In the genomic region with DNA sequence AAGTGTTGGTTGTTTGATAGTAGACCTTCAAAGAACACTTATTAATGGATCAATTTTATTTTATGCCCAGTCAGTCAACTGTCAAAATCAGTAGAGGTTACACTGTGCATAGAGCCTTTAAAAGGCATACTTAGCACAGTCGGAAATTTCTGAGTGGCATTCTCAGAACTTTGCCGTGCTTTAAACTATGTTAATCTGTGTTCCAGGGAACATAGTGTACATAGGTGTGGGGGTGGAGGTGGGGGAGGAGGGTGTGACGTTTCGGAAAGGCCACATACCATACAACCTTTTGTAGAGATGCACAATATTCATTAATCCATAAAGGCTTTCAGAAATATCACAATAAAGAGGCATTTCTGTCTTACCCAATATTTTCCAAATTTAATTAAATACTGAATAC, we compare ENCODE assay signal across 22 cellular contexts.
DNase-seq lines count a peak whose midpoint lies in the region; ATAC-seq, FAIRE-seq and TF ChIP-seq lines count a peak whose summit lies in the region.
"Had no signal": no experiment of that assay in that cellular context is flagged by ENCODE, and none has a peak within 500 bp of the region (broad histone marks: within the 10 kb centered on the region; RNA-seq: fewer than 3 reads in every experiment).

No MANE protein-coding gene starts in this region.

- POLR2A ChIA-PET in Caco-2 (lab: Charles Lee) = no interaction called here

- H4K20me1 ChIP-seq in hepatocyte (ENCODE audit: insufficient read depth, poor library complexity, severe bottlenecking) = no peaks in the 10 kb centered on the region

- H3K9me3 Mint-ChIP-seq in osteocyte (ENCODE audit: unreplicated experiment) = no peaks in the 10 kb centered on the region
- H3K9me3 Mint-ChIP-seq in Caco-2 (ENCODE audit: unreplicated experiment) = no peaks in the 10 kb centered on the region
- H3K9me3 Mint-ChIP-seq: CD14-positive monocyte, IgD-negative memory B cell had no signal

- H3K79me2 ChIP-seq in hepatocyte = no peaks in the 10 kb centered on the region

- H3K27ac Mint-ChIP-seq in osteocyte (ENCODE audit: unreplicated experiment) = peak overlapping the region; percentile 42
- H3K27ac Mint-ChIP-seq in Caco-2 (ENCODE audit: unreplicated experiment) = no peak overlapping the region
- H3K27ac Mint-ChIP-seq: B cell, CD14-positive monocyte, IgD-negative memory B cell had no signal

- intact Hi-C loops in left ventricle myocardium superior (cut with micrococcal nuclease) = no loop called here
- intact Hi-C loops in cardiac septum (cut with DNase I) = no loop called here
- intact Hi-C loops in upper lobe of right lung (cut with DNase I) = no loop called here
- intact Hi-C loops in Caco-2 (cut with micrococcal nuclease; ENCODE audit: unreplicated experiment) = no loop called here

- H3K36me3 ChIP-seq in hepatocyte (replicated peaks; ENCODE audit: insufficient read depth, low read depth) (no peaks in the 10 kb centered on the region), upper lobe of right lung (peaks cover 10% of the 10 kb centered on the region), Caco-2 (ENCODE audit: control insufficient read depth, insufficient read depth, low read length) (no peaks in the 10 kb centered on the region; the same call in 1 of the 2 replicates)
- H3K36me3 ChIP-seq: HAP-1 had no signal

- no peak for TF ChIP-seq POLR2A in H54 (IDR thresholded peaks at IDR 0.05; ENCODE audit: low read depth, low read length)

- no peak for DNase-seq in left ventricle myocardium superior
- DNase-seq in cardiac septum (ENCODE audit: low spot score) = no peak
- no peak for DNase-seq in hepatocyte (ENCODE audit: low spot score)
- DNase-seq in osteocyte (ENCODE audit: extremely low spot score, unreplicated experiment) = no peak
- DNase-seq in upper lobe of right lung = peak; percentile 61
- DNase-seq in SIG-M5 treated with dmso at 0.1 percent for 504 hours (lab: John Stamatoyannopoulos, UW; ENCODE audit: unreplicated experiment) = no peak
- no peak for DNase-seq in H54 (ENCODE audit: insufficient read length, low spot score)
- DNase-seq in Caco-2 = no peak
- DNase-seq: DMS79; MV-4-11; NCI-H1105 treated with DMSO at 0.1 percent for 48 hours; NCI-H2029 treated with DMSO at 0.1 percent for 48 hours; NCI-H345; NCI-H524; NCI-H774; NK-92 treated with Interleukin-12 subunit alpha and Interleukin-12 subunit beta, amount 100 ng/mL, for 24 hours had no signal

- H3K27me3 Mint-ChIP-seq in osteocyte (ENCODE audit: unreplicated experiment) (no peaks in the 10 kb centered on the region), Caco-2 (ENCODE audit: insufficient read depth, unreplicated experiment) (no peaks in the 10 kb centered on the region)
- H3K27me3 Mint-ChIP-seq: B cell, IgD-negative memory B cell had no signal

- H3K4me1 Mint-ChIP-seq in osteocyte (ENCODE audit: unreplicated experiment) (peaks cover 5% of the 10 kb centered on the region), Caco-2 (ENCODE audit: low read depth, unreplicated experiment) (peaks cover 15% of the 10 kb centered on the region)
- H3K4me1 Mint-ChIP-seq: B cell, CD14-positive monocyte, IgD-negative memory B cell had no signal

- H3K4me1 ChIP-seq in hepatocyte (ENCODE audit: insufficient read depth) (no peaks in the 10 kb centered on the region), upper lobe of right lung (no peaks in the 10 kb centered on the region), Caco-2 (no peaks in the 10 kb centered on the region)
- H3K4me1 ChIP-seq: HAP-1 had no signal

- no peaks in the 10 kb centered on the region for H3K9me2 ChIP-seq in hepatocyte (replicated peaks; ENCODE audit: insufficient read depth)

- TF ChIP-seq CTCF in hepatocyte (IDR thresholded peaks at IDR 0.05; ENCODE audit: poor library complexity) (no peak), osteocyte (IDR thresholded peaks at IDR 0.05) (no peak), upper lobe of right lung (IDR thresholded peaks at IDR 0.05) (no peak), Caco-2 (IDR thresholded peaks at IDR 0.05; ENCODE audit: insufficient read depth in 1 of 2, low read depth in 1 of 2, low read length in 1 of 2, severe bottlenecking in 1 of 2, unreplicated experiment in 1 of 2) (no peak)

- CTCF ChIA-PET in Caco-2 (lab: Charles Lee) = no interaction called here

- FAIRE-seq in H54 (lab: Jason Lieb, UNC) = no peak

- no peak overlapping the region for H3K4me3 Mint-ChIP-seq in osteocyte (ENCODE audit: unreplicated experiment)
- H3K4me3 Mint-ChIP-seq in Caco-2 (ENCODE audit: unreplicated experiment) = no peak overlapping the region
- H3K4me3 Mint-ChIP-seq: B cell, CD14-positive monocyte, IgD-negative memory B cell had no signal

- no peaks in the 10 kb centered on the region for H3K9me3 ChIP-seq in hepatocyte (ENCODE audit: low read depth)
- no peaks in the 10 kb centered on the region for H3K9me3 ChIP-seq in upper lobe of right lung
- no peaks in the 10 kb centered on the region for H3K9me3 ChIP-seq in Caco-2
- H3K9me3 ChIP-seq: A549, HAP-1 had no signal

- H3K4me2 ChIP-seq in hepatocyte = no peak overlapping the region
- H3K4me2 ChIP-seq: A549 had no signal

- peak; percentile 80 for ATAC-seq in left ventricle myocardium superior
- peak; percentile 92 for ATAC-seq in upper lobe of right lung
- ATAC-seq: A549, Panc1 had no signal

- H3K27ac ChIP-seq in hepatocyte = peak overlapping the region; percentile 79
- H3K27ac ChIP-seq in upper lobe of right lung = peak overlapping the region; percentile 24
- H3K27ac ChIP-seq: A549 had no signal

- WGBS in hepatocyte (ENCODE audit: low lambda C conversion rate, missing lambda C conversion rate) = 48% methylated on average over 4 of the region's 4 CpGs

- H3K27me3 ChIP-seq in hepatocyte (no peaks in the 10 kb centered on the region), upper lobe of right lung (no peaks in the 10 kb centered on the region), Caco-2 (replicated peaks; ENCODE audit: control insufficient read depth, insufficient read depth, low read length) (no peaks in the 10 kb centered on the region)

- H3K4me3 ChIP-seq in hepatocyte (no peak overlapping the region), upper lobe of right lung (no peak overlapping the region), Caco-2 (ENCODE audit: low read depth, low read length) (no peak overlapping the region)
- H3K4me3 ChIP-seq: A549, HAP-1 had no signal

- H3K36me3 Mint-ChIP-seq in osteocyte (ENCODE audit: unreplicated experiment) (peaks cover 7% of the 10 kb centered on the region), Caco-2 (ENCODE audit: insufficient read depth, unreplicated experiment) (peaks cover 22% of the 10 kb centered on the region)

- no peak overlapping the region for H2AFZ ChIP-seq in hepatocyte

- BruUV-seq in Caco-2 (replicated peaks; lab: Mats Ljungman, UMichigan) = no TSS peak
